27 cellular contexts compared by ENCODE assay signal in genomic region chr12:9148926-9149325, GRCh38. TPM values are rescaled to one million over a fixed set of nuclear protein-coding genes. Genes with fewer than 3 reads are reported as not detected.
"Had no signal": no experiment of that assay in that cellular context is flagged by ENCODE, and none has a peak within 500 bp of the region (broad histone marks: within the 10 kb centered on the region; RNA-seq: fewer than 3 reads in every experiment).

No MANE protein-coding gene starts in this region.

- DNase-seq: central memory CD4-positive, alpha-beta T cell; effector CD8-positive, alpha-beta T cell; erythroblast; esophagus squamous epithelium; gastrocnemius medialis; heart left ventricle; kidney; naive thymus-derived CD4-positive, alpha-beta T cell; nucleus accumbens; posterior cingulate gyrus; right lobe of liver; stimulated activated CD4-positive, alpha-beta T cell treated with anti-CD3 and anti-CD28 coated beads, Interleukin-12 subunit alpha, Interleukin-12 subunit beta, amount 100 ng/mL, for 4 hours; stimulated activated CD4-positive, alpha-beta T cell treated with anti-CD3 and anti-CD28 coated beads, Interleukin-1b, Interleukin-23, amount 100 ng/mL, for 48 hours; stimulated activated CD4-positive, alpha-beta T cell treated with anti-CD3 and anti-CD28 coated beads, Interleukin-4, amount 100 ng/mL, for 1 hour; stimulated activated CD8-positive, alpha-beta memory T cell treated with anti-CD3 and anti-CD28 coated beads, Interleukin-4, amount 100 ng/mL, for 48 hours; stimulated activated naive CD4-positive, alpha-beta T cell; stimulated activated naive CD8-positive, alpha-beta T cell treated with anti-CD3 and anti-CD28 coated beads, Interleukin-15, amount 100 ng/mL, for 72 hours; transverse colon had no signal

- H3K4me3 ChIP-seq: esophagus squamous epithelium, gastrocnemius medialis, heart left ventricle, hepatocyte, lung, neural progenitor cell, right lobe of liver, smooth muscle cell, suprapubic skin, transverse colon had no signal

- H3K4me2 ChIP-seq: hepatocyte, neural progenitor cell, smooth muscle cell had no signal

- H3K27ac ChIP-seq: esophagus squamous epithelium, gastrocnemius medialis, heart left ventricle, hepatocyte, neural progenitor cell, right lobe of liver, suprapubic skin, transverse colon had no signal

- H3K79me2 ChIP-seq: hepatocyte had no signal

- H3K27me3 ChIP-seq: esophagus squamous epithelium, gastrocnemius medialis, heart left ventricle, hepatocyte, neural progenitor cell, right lobe of liver, suprapubic skin, transverse colon had no signal

- H3K36me3 ChIP-seq: esophagus squamous epithelium, gastrocnemius medialis, heart left ventricle, neural progenitor cell, suprapubic skin, transverse colon had no signal

- H3K9ac ChIP-seq: neural progenitor cell had no signal

- H3K4me1 ChIP-seq: esophagus squamous epithelium, gastrocnemius medialis, heart left ventricle, neural progenitor cell, right lobe of liver, suprapubic skin, transverse colon had no signal

- H2AFZ ChIP-seq: hepatocyte, neural progenitor cell had no signal

- H3K9me3 ChIP-seq: esophagus squamous epithelium, gastrocnemius medialis, right lobe of liver, suprapubic skin had no signal

RNA-seq across cellular contexts. Expression of gene A2M, which starts 33.2 kb away (rescaled TPM):
- total RNA-seq: mononuclear cell had no signal

RNA-seq across cellular contexts. Expression of gene PZP, which starts 59.3 kb away (rescaled TPM):
- total RNA-seq: cerebellum; esophagus squamous epithelium; fibroblast of villous mesenchyme; mononuclear cell; naive thymus-derived CD4-positive, alpha-beta T cell; osteocyte; smooth muscle cell; transverse colon had no signal
- polyA plus RNA-seq: naive thymus-derived CD4-positive, alpha-beta T cell; smooth muscle cell had no signal
